12 cellular contexts compared by ENCODE assay signal in genomic region chr17:29156781-29157180, GRCh38. TPM values are rescaled to one million over a fixed set of nuclear protein-coding genes. Genes with fewer than 3 reads are reported as not detected.
A peak's percentile ranks its signal among the peaks of the same experiment; 100 is the strongest.
DNase-seq lines count a peak whose midpoint lies in the region; ATAC-seq, FAIRE-seq and TF ChIP-seq lines count a peak whose summit lies in the region.
"Had no signal": no experiment of that assay in that cellular context is flagged by ENCODE, and none has a peak within 500 bp of the region (broad histone marks: within the 10 kb centered on the region; RNA-seq: fewer than 3 reads in every experiment).

No MANE protein-coding gene starts in this region.

- H2AK5ac ChIP-seq in IMR-90 (ENCODE audit: low read depth, low read length) = peak overlapping the region; percentile 92

- ATAC-seq in IMR-90 (ENCODE audit: low read depth) (no peak), HG03097 (IDR thresholded peaks at IDR 0.05; ENCODE audit: low FRiP score, unreplicated experiment) (no peak)

- H3K9ac ChIP-seq in IMR-90 (ENCODE audit: low read depth, low read length) = no peak overlapping the region

- peak overlapping the region; percentile 93 for H2BK5ac ChIP-seq in IMR-90 (ENCODE audit: low read depth, low read length, poor library complexity, severe bottlenecking)

- peak overlapping the region; percentile 57; the same call in 1 of the 2 replicates for H3K23ac ChIP-seq in IMR-90 (ENCODE audit: low read depth, low read length)

- 90% methylated on average over 2 of the region's 6 CpGs; no CpG with 5 or more reads in 1 of the 2 experiments for WGBS in IMR-90 (ENCODE audit: extremely low coverage in 2 of 2, insufficient read length in 1 of 2), 2 experiments
- WGBS in adrenal gland, 4 donors = 64 to 82% (median 77%) methylated on average over 6 of the region's 6 CpGs
- WGBS in hepatocyte (ENCODE audit: low lambda C conversion rate, missing lambda C conversion rate) = 92% methylated on average over 6 of the region's 6 CpGs
- WGBS in spleen, 5 donors = 50 to 83% (median 63%) methylated on average over 6 of the region's 6 CpGs

- BruUV-seq in IMR-90 (replicated peaks; lab: Mats Ljungman, UMichigan) = no TSS peak

- H3K9me1 ChIP-seq in IMR-90 (ENCODE audit: insufficient read depth, low read length) = peaks cover 72% of the 10 kb centered on the region

- H4K8ac ChIP-seq in IMR-90 (ENCODE audit: low read depth in 2 of 2, low read length in 2 of 2) = peak overlapping the region; percentile 88; a peak in 2 of 4 replicates

- no peaks in the 10 kb centered on the region for H3K9me2 ChIP-seq in hepatocyte (replicated peaks; ENCODE audit: insufficient read depth)

- H3K4me3 ChIP-seq in IMR-90 (ENCODE audit: insufficient read depth, low read depth, low read length) (no peak overlapping the region), adrenal gland (no peak overlapping the region), hepatocyte (no peak overlapping the region), spleen (no peak overlapping the region)
- H3K4me3 ChIP-seq: ascending aorta had no signal

- H2BK120ac ChIP-seq in IMR-90 (ENCODE audit: low read depth, low read length) = peak overlapping the region; percentile 92

- H3K14ac ChIP-seq in IMR-90 (replicated peaks; ENCODE audit: low read depth, low read length) = peak overlapping the region; percentile 84

- DNase-seq in IMR-90 = no peak
- DNase-seq in adrenal gland = no peak
- DNase-seq in hepatocyte (ENCODE audit: low spot score) = peak; percentile 6
- peak; percentile 77 for DNase-seq in spleen
- no peak for DNase-seq in GM12891 (ENCODE audit: insufficient read length, low spot score)
- DNase-seq in globus pallidus (ENCODE audit: low spot score) = no peak
- DNase-seq in GM13977 (ENCODE audit: low spot score) = no peak
- DNase-seq: activated CD8-positive, alpha-beta memory T cell treated with anti-CD3 and anti-CD28 coated beads for 24 hours; MM.1S; NCI-H774 had no signal

- H3K56ac ChIP-seq in IMR-90 (ENCODE audit: extremely low read depth, insufficient read depth, low read length) = peak overlapping the region; percentile 7

- peak overlapping the region; percentile 76 for H2AK9ac ChIP-seq in IMR-90 (replicated peaks; ENCODE audit: low read depth, low read length, poor library complexity)

- H3K27me3 ChIP-seq in IMR-90 (ENCODE audit: control insufficient read depth, insufficient read depth, low read length) (no peaks in the 10 kb centered on the region), adrenal gland (no peaks in the 10 kb centered on the region), hepatocyte (no peaks in the 10 kb centered on the region), spleen (replicated peaks in 1 of 7) (peaks cover 0 to 3% (median 0%) of the 10 kb centered on the region in 7 donors)
- H3K27me3 ChIP-seq: ascending aorta had no signal

- peaks cover 5% of the 10 kb centered on the region; the same call in 1 of the 2 replicates for H4K20me1 ChIP-seq in IMR-90 (ENCODE audit: insufficient read depth, low read length)
- no peaks in the 10 kb centered on the region for H4K20me1 ChIP-seq in hepatocyte (ENCODE audit: insufficient read depth, poor library complexity, severe bottlenecking)

- H3K4me2 ChIP-seq in IMR-90 (ENCODE audit: low read depth, low read length) = no peak overlapping the region
- H3K4me2 ChIP-seq in hepatocyte = peak overlapping the region; percentile 57

- TF ChIP-seq CTCF in IMR-90 (conservative IDR thresholded peaks at IDR 0.05; ENCODE audit: low read depth, low read length) = no peak
- TF ChIP-seq CTCF in adrenal gland (IDR thresholded peaks at IDR 0.05) = no peak
- TF ChIP-seq CTCF in hepatocyte (IDR thresholded peaks at IDR 0.05; ENCODE audit: poor library complexity) = no peak
- no peak for TF ChIP-seq CTCF in spleen (IDR thresholded peaks at IDR 0.05 in 8 of 11, conservative IDR thresholded peaks at IDR 0.05 in 3 of 11)
- TF ChIP-seq CTCF in GM13977 (IDR thresholded peaks at IDR 0.05; ENCODE audit: extremely low read depth, insufficient read depth, missing control alignments) = no peak

- POLR2A ChIA-PET in IMR-90 (lab: Charles Lee; ENCODE audit: unreplicated experiment) = no interaction called here

- no peaks in the 10 kb centered on the region for H3K9me3 ChIP-seq in IMR-90 (ENCODE audit: control insufficient read depth, insufficient read depth, low read length)
- H3K9me3 ChIP-seq in adrenal gland (replicated peaks in 1 of 3) = no peaks in the 10 kb centered on the region
- H3K9me3 ChIP-seq in hepatocyte (ENCODE audit: low read depth) = no peaks in the 10 kb centered on the region
- H3K9me3 ChIP-seq in spleen = no peaks in the 10 kb centered on the region
- H3K9me3 ChIP-seq: ascending aorta had no signal

- dilution Hi-C loops in IMR-90 (cut with HindIII; ENCODE audit: low sequenced_read_pairs, unreplicated experiment) = no loop called here

- peak overlapping the region; percentile 73 for H4K5ac ChIP-seq in IMR-90 (ENCODE audit: low read depth, low read length)

- H3K36me3 ChIP-seq in IMR-90 (ENCODE audit: control insufficient read depth, insufficient read depth, low read length) (no peaks in the 10 kb centered on the region), adrenal gland (replicated peaks in 1 of 2) (no peaks in the 10 kb centered on the region), hepatocyte (replicated peaks; ENCODE audit: insufficient read depth, low read depth) (no peaks in the 10 kb centered on the region), spleen (no peaks in the 10 kb centered on the region)
- H3K36me3 ChIP-seq: ascending aorta had no signal

- H3K4me1 ChIP-seq in IMR-90 (ENCODE audit: control insufficient read depth, insufficient read depth, low read length) = peaks cover 64% of the 10 kb centered on the region
- H3K4me1 ChIP-seq in adrenal gland (replicated peaks in 1 of 2) = peaks cover 18 to 64% of the 10 kb centered on the region in 2 donors
- peaks cover 81% of the 10 kb centered on the region for H3K4me1 ChIP-seq in hepatocyte (ENCODE audit: insufficient read depth)
- peaks cover 18 to 76% (median 58%) of the 10 kb centered on the region in 6 donors for H3K4me1 ChIP-seq in spleen

- no peak for TF ChIP-seq POLR2A in IMR-90 (IDR thresholded peaks at IDR 0.05; ENCODE audit: low read depth, low read length)
- TF ChIP-seq POLR2A in adrenal gland (IDR thresholded peaks at IDR 0.05) = no peak
- TF ChIP-seq POLR2A in spleen (IDR thresholded peaks at IDR 0.05) = no peak
- no peak for TF ChIP-seq POLR2A in GM12891 (IDR thresholded peaks at IDR 0.05; ENCODE audit: low read depth, low read length)

- in situ Hi-C loops in IMR-90 (cut with MboI; ENCODE audit: low sequenced_read_pairs) (no loop called here), GM13977 (cut with MboI; ENCODE audit: low pct_unique_long_range_greater_than_20kb, low sequenced_read_pairs, unreplicated experiment) (no loop called here)

- H3K79me1 ChIP-seq in IMR-90 (ENCODE audit: low read depth in 1 of 2, low read length in 2 of 2) = peaks cover 54 to 92% of the 10 kb centered on the region in 2 experiments

- peak overlapping the region; percentile 95 for H3K18ac ChIP-seq in IMR-90 (ENCODE audit: low read depth, low read length)

- H2BK15ac ChIP-seq in IMR-90 (ENCODE audit: low read depth, low read length) = peak overlapping the region; percentile 98

- intact Hi-C loops in IMR-90 (cut with micrococcal nuclease) = no loop called here
- intact Hi-C loops in adrenal gland (cut with DNase I) = no loop called here
- intact Hi-C loops in spleen (cut with DNase I; ENCODE audit: low total_unique reads) = no loop called here

- H3K4ac ChIP-seq in IMR-90 (ENCODE audit: low read depth, low read length) = peak overlapping the region; percentile 97

- TF ChIP-seq RAD21 in IMR-90 (IDR thresholded peaks at IDR 0.05; ENCODE audit: low read length) = no peak

- peak overlapping the region; percentile 97 for H4K91ac ChIP-seq in IMR-90 (ENCODE audit: insufficient read depth, low read depth, low read length)

- peak overlapping the region; percentile 99 for H2BK20ac ChIP-seq in IMR-90 (ENCODE audit: low read depth, low read length)

- CTCF ChIA-PET in IMR-90 (lab: Yijun Ruan, JAX) = interaction anchor here (0.7 kb wide), 1 partner anchor 23 kb away, joined by 4 read pairs; the partner anchor contains the start of gene MYO18A

- peak overlapping the region; percentile 96 for H3K27ac ChIP-seq in IMR-90 (ENCODE audit: insufficient read depth, low read length)
- H3K27ac ChIP-seq in adrenal gland = peak overlapping the region in 4 of 5 donors; percentile 27 to 82 (median 76)
- peak overlapping the region; percentile 91 for H3K27ac ChIP-seq in hepatocyte
- H3K27ac ChIP-seq in spleen = peak overlapping the region in 7 of 8 donors; percentile 69 to 82 (median 77)

- no peak for FAIRE-seq in GM12891 (lab: Jason Lieb, UNC)

- peaks cover 96% of the 10 kb centered on the region for H3K79me2 ChIP-seq in hepatocyte

- H2AFZ ChIP-seq in IMR-90 (replicated peaks; ENCODE audit: low read length, poor library complexity) (no peak overlapping the region), hepatocyte (no peak overlapping the region)

TF ChIP-seq in IMR-90, 13 proteins besides CTCF, POLR2A, EP300 and RAD21 (continues in another document):
- no peak for TF ChIP-seq NFE2L2 (IDR thresholded peaks at IDR 0.05; ENCODE audit: low read depth, low read length)
- TF ChIP-seq RCOR1 (IDR thresholded peaks at IDR 0.05; ENCODE audit: insufficient replicate concordance, low read length) = no peak
- no peak for TF ChIP-seq CHD1 (IDR thresholded peaks at IDR 0.05; ENCODE audit: low read depth, low read length)
- TF ChIP-seq MXI1 (IDR thresholded peaks at IDR 0.05; ENCODE audit: borderline replicate concordance, low read depth, low read length) = no peak
- no peak for TF ChIP-seq FOS (IDR thresholded peaks at IDR 0.05; ENCODE audit: low read depth, low read length)
- no peak for TF ChIP-seq RFX5 (IDR thresholded peaks at IDR 0.05; ENCODE audit: low read depth, low read length)

TF ChIP-seq in GM12891, 5 proteins besides CTCF, POLR2A, EP300 and RAD21:
- TF ChIP-seq SPI1 (IDR thresholded peaks at IDR 0.05; ENCODE audit: low read depth, low read length) (no peak), POU2F2 (IDR thresholded peaks at IDR 0.05; ENCODE audit: low read depth, low read length) (no peak), POLR2AphosphoS5 (IDR thresholded peaks at IDR 0.05; ENCODE audit: low read depth, low read length) (no peak), TAF1 (IDR thresholded peaks at IDR 0.05; ENCODE audit: low read depth, low read length) (no peak), PAX5 (IDR thresholded peaks at IDR 0.05; ENCODE audit: insufficient read depth, low read length, severe bottlenecking) (no peak)

RNA-seq across cellular contexts. Expression of gene MYO18A, which starts 23.4 kb away (rescaled TPM):
- total RNA-seq in IMR-90 (2012; rRNA removed) = 39.1 and 40.0 TPM in 2 replicates
- polyA plus RNA-seq in IMR-90 (2012; rRNA removed) = 22.4 and 22.9 TPM in 2 replicates
- polyA plus RNA-seq in IMR-90 (2012; cell fraction: cytosol; rRNA removed) = 12.8 and 19.0 TPM in 2 replicates
- 95.5 and 141 TPM in 2 replicates for polyA plus RNA-seq in IMR-90 (2012; cell fraction: nucleus; rRNA removed; ENCODE audit: low replicate concordance)
- 10 to 100 TPM; 27.0 to 59.0 (median 40.9) TPM for total RNA-seq in adrenal gland
- polyA plus RNA-seq in adrenal gland = 10 to 100 TPM; 24.7 to 95.6 (median 42.3) TPM
- total RNA-seq in hepatocyte = 22.0 and 35.6 TPM in 2 replicates
- 32.2 and 33.8 TPM in 2 replicates for polyA plus RNA-seq in hepatocyte
- total RNA-seq in spleen = 100 to 1,000 TPM in 2 of 7 donors, 10 to 100 TPM in 5; 57.6 to 114 (median 85.5) TPM
- 10 to 100 TPM; 24.2 to 55.0 (median 44.5) TPM for polyA plus RNA-seq in spleen
- polyA plus RNA-seq in GM12891 (2012; ENCODE audit: low read depth, missing spikeins) = 25.5 TPM

Comparison
In these comparisons a context has a peak if more than half of its experiments do, and no peak if none do; other contexts are left out.
1. DNase-seq: peak in hepatocyte (single experiment) and spleen (single experiment); none in IMR-90 (single experiment), adrenal gland (0 of 7), GM12891 (single experiment), globus pallidus (single experiment) and GM13977 (single experiment).
2. Peak in every context shown above with its lines, with median percentiles within 50 percentile points of each other: H3K27ac ChIP-seq.